Comparison of ENCODE assay signal across 3 cellular contexts in genomic region chr1:1459156-1459555, GRCh38. TPM values are rescaled to one million over a fixed set of nuclear protein-coding genes. Genes with fewer than 3 reads are reported as not detected.
"Had no signal": no experiment of that assay in that cellular context is flagged by ENCODE, and none has a peak within 500 bp of the region (broad histone marks: within the 10 kb centered on the region; RNA-seq: fewer than 3 reads in every experiment).

No MANE protein-coding gene starts in this region.

RNA-seq across cellular contexts. Expression of gene ATAD3C, which starts 9.7 kb away (rescaled TPM):
- polyA plus RNA-seq: neural cell had no signal

RNA-seq across cellular contexts. Expression of gene VWA1, which starts 23.7 kb away (rescaled TPM):
- polyA plus RNA-seq: naive thymus-derived CD4-positive, alpha-beta T cell; naive thymus-derived CD8-positive, alpha-beta T cell had no signal

RNA-seq across cellular contexts. Expression of gene ANKRD65, which starts 38.1 kb away (rescaled TPM):
- polyA plus RNA-seq: naive thymus-derived CD4-positive, alpha-beta T cell; naive thymus-derived CD8-positive, alpha-beta T cell; neural cell had no signal
